8 cellular contexts compared by ENCODE assay signal in the genomic region with DNA sequence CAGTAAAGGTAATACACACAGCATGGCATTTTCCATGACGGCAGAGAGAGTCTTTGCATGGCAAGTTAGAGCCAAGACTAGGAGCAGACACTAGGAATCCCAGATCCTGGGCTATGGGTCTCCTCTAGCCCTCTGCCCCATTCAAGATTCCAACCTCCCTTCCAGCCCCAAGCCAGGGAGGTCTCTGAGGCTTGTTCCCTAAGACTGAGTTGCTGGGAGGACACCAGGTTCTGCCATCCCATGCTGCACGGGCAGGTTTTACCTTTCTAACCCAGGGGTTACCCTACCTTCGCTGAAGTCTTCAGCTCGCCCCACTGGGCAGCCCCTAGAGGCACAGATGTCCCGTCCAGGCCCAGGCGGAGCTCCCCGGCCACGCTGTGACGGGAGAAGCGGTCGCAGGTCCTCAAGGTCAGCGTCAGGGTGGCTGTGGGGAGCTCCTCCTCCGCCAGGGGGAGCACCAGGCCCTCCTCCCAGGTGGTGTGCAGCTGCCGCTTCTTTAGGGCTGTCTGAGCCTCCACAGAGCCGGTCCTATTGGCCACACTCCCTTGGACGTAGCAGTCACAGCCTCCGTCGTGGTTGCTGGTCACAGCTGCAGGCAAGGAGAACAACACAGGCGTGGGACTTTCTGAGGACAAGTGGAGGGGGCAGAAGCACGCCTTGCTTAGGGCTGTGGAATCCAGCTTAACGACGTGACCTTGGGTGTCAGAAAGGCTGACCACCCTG. TPM values are rescaled to one million over a fixed set of nuclear protein-coding genes. Genes with fewer than 3 reads are reported as not detected.
DNase-seq lines count a peak whose midpoint lies in the region; ATAC-seq and TF ChIP-seq lines count a peak whose summit lies in the region.

No MANE protein-coding gene starts in this region.

- no peaks in the 10 kb centered on the region for H3K9me3 ChIP-seq in neural progenitor cell (ENCODE audit: low read depth)

- peaks cover 2% of the 10 kb centered on the region for H3K27me3 Mint-ChIP-seq in neural progenitor cell (ENCODE audit: insufficient read depth, low read depth)

- H3K4me1 Mint-ChIP-seq in neural progenitor cell: no peaks in the 10 kb centered on the region

- H3K36me3 Mint-ChIP-seq in neural progenitor cell: no peaks in the 10 kb centered on the region

- H3K4me2 ChIP-seq in neural progenitor cell: no peak overlapping the region

- H3K27me3 ChIP-seq in neural progenitor cell: no peaks in the 10 kb centered on the region

- DNase-seq in EH (ENCODE audit: low read depth) (peak; percentile 55), SK-MEL-5 (ENCODE audit: low read depth, low spot score) (peak; percentile 81), epidermal melanocyte (ENCODE audit: insufficient read length, low spot score) (peak; percentile 57), neural progenitor cell (ENCODE audit: low spot score) (peak; percentile 75), NK-92 (lab: John Stamatoyannopoulos, UW; ENCODE audit: unreplicated experiment) (no peak), cerebellar nuclear complex (lab: John Stamatoyannopoulos, UW) (no peak)

- no peaks in the 10 kb centered on the region for H3K4me1 ChIP-seq in neural progenitor cell

- no peak overlapping the region for H3K4me3 Mint-ChIP-seq in neural progenitor cell

- H3K9me3 Mint-ChIP-seq in neural progenitor cell: no peaks in the 10 kb centered on the region

- H4K20me1 ChIP-seq in neural progenitor cell (ENCODE audit: low read depth): no peaks in the 10 kb centered on the region

- no peak overlapping the region for H3K9ac ChIP-seq in neural progenitor cell

- H2AFZ ChIP-seq in neural progenitor cell (replicated peaks): no peak overlapping the region

- no peak overlapping the region for H3K27ac ChIP-seq in neural progenitor cell

- no peaks in the 10 kb centered on the region for H3F3A ChIP-seq in neural progenitor cell (ENCODE audit: low read depth)

- in situ Hi-C loops in SK-MEL-5 (cut with HindIII; ENCODE audit: low pct_unique_long_range_greater_than_20kb, low sequenced_read_pairs): no loop called here

- peak; percentile 78 for TF ChIP-seq CTCF in neural progenitor cell (IDR thresholded peaks at IDR 0.05)

- no peak overlapping the region for H3K4me3 ChIP-seq in neural progenitor cell

- H3K36me3 ChIP-seq in neural progenitor cell: no peaks in the 10 kb centered on the region

- no peaks in the 10 kb centered on the region for H3K79me2 ChIP-seq in neural progenitor cell (ENCODE audit: low read depth)

- ATAC-seq in HG02798 (IDR thresholded peaks at IDR 0.05; ENCODE audit: poor library complexity, unreplicated experiment) (peak; percentile 57), GM21367 (IDR thresholded peaks at IDR 0.05; ENCODE audit: unreplicated experiment) (no peak)

- H3K27ac Mint-ChIP-seq in neural progenitor cell: no peak overlapping the region

RNA-seq across cellular contexts. Expression of gene SYT13, which starts 33.8 kb away (rescaled TPM):
- 1.3 and 1.7 TPM in 2 replicates for total RNA-seq in SK-MEL-5 (2014; rRNA removed; shearing (Covaris generic))
- 2.2 and 3.5 TPM in 2 replicates for polyA plus RNA-seq in SK-MEL-5 (2015; cell fraction: cytosol; rRNA removed)
- 0.83 and 0.89 TPM in 2 replicates for polyA plus RNA-seq in SK-MEL-5 (2015; cell fraction: nucleus; rRNA removed)
- total RNA-seq in neural progenitor cell (ENCODE audit: low replicate concordance): 8.6 and 9.0 TPM in 2 replicates

Comparison
In these comparisons a context has a peak if more than half of its experiments do, and no peak if none do; other contexts are left out.
1. DNase-seq: peak in EH (single experiment), SK-MEL-5 (single experiment), epidermal melanocyte (single experiment) and neural progenitor cell (single experiment); none in NK-92 (single experiment) and cerebellar nuclear complex (0 of 2).